ENCODE assay signal across 22 cellular contexts in the genomic region with DNA sequence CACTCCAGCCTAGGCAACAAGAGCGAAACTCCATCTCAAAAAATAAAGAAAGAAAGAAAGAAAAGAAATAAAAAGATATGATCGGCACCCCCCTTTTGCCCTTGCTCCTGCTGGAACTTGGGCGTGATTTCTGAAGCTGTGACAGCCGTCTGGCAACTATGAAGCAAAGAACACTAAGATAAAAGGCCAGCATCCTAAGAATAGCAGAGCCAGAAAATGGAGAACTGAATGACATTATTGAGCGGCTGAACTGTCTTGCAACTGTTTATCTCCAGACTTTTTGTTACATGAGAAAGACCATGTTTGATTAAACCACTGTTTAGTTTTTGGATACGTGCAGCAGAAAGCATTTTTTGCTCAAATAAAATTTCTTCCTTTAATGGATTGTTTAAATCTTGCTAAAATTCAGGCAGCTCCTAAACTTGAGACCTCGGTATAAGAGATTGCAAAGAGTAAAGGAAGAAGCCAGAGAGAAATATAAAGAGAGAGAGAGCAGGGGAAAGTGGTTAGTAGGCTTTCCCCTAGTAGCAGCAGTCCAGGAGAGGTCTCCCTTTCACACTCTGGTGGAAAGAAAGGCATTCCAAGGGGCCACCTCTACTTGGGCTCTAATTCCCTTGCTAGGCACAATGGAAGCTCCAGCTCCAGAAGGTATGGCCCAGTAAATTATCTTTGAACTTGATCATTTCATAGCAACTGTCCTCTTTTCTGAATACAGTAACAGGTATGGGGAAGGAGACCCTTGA. TPM values are rescaled to one million over a fixed set of nuclear protein-coding genes. Genes with fewer than 3 reads are reported as not detected.
DNase-seq lines count a peak whose midpoint lies in the region; ATAC-seq, FAIRE-seq and TF ChIP-seq lines count a peak whose summit lies in the region.
"Had no signal": no experiment of that assay in that cellular context is flagged by ENCODE, and none has a peak within 500 bp of the region (broad histone marks: within the 10 kb centered on the region; RNA-seq: fewer than 3 reads in every experiment).

No MANE protein-coding gene starts in this region.

- no peaks in the 10 kb centered on the region for H3K9me3 Mint-ChIP-seq in CD4-positive, alpha-beta memory T cell
- H3K9me3 Mint-ChIP-seq in stimulated activated naive CD8-positive, alpha-beta T cell treated with anti-CD3 and anti-CD28 coated beads, Interleukin-15, amount 100 ng/mL, for 72 hours = no peaks in the 10 kb centered on the region
- H3K9me3 Mint-ChIP-seq: activated naive CD4-positive, alpha-beta T cell treated with anti-CD3 and anti-CD28 coated beads, Interleukin-2, amount 50 U/mL, for 24 hours; CD8-positive, alpha-beta T cell had no signal

- ATAC-seq in Right ventricle myocardium inferior (peak; percentile 44), upper lobe of right lung (peak; percentile 59)
- ATAC-seq in stimulated activated naive CD8-positive, alpha-beta T cell treated with anti-CD3 and anti-CD28 coated beads, Interleukin-15, amount 100 ng/mL, for 72 hours = no peak
- ATAC-seq: CD8-positive, alpha-beta T cell had no signal

- H3K4me3 Mint-ChIP-seq in CD4-positive, alpha-beta memory T cell = no peak overlapping the region
- H3K4me3 Mint-ChIP-seq in stimulated activated naive CD8-positive, alpha-beta T cell treated with anti-CD3 and anti-CD28 coated beads, Interleukin-15, amount 100 ng/mL, for 72 hours = no peak overlapping the region
- H3K4me3 Mint-ChIP-seq: activated CD4-positive, alpha-beta T cell treated with anti-CD3 and anti-CD28 coated beads for 36 hours; activated naive CD4-positive, alpha-beta T cell treated with anti-CD3 and anti-CD28 coated beads, Interleukin-2, amount 50 U/mL, for 24 hours; CD8-positive, alpha-beta T cell; mesothelial cell of epicardium had no signal

- no peaks in the 10 kb centered on the region for H3K27me3 Mint-ChIP-seq in CD4-positive, alpha-beta memory T cell
- H3K27me3 Mint-ChIP-seq in stimulated activated naive CD8-positive, alpha-beta T cell treated with anti-CD3 and anti-CD28 coated beads, Interleukin-15, amount 100 ng/mL, for 72 hours = peaks cover 24% of the 10 kb centered on the region

- intact Hi-C loops in Right ventricle myocardium inferior (cut with DNase I) (no loop called here), cardiac septum (cut with DNase I) (no loop called here), left ventricle myocardium inferior (cut with micrococcal nuclease) (no loop called here), upper lobe of right lung (cut with DNase I) (no loop called here)
- intact Hi-C loops in CD4-positive, alpha-beta memory T cell (cut with micrococcal nuclease) = no loop called here

- H3K27me3 ChIP-seq in bronchial epithelial cell (ENCODE audit: control insufficient read depth, insufficient read depth, low read length) = no peaks in the 10 kb centered on the region
- no peaks in the 10 kb centered on the region for H3K27me3 ChIP-seq in left ventricle myocardium inferior (ENCODE audit: low read depth)
- H3K27me3 ChIP-seq in upper lobe of right lung = no peaks in the 10 kb centered on the region
- H3K27me3 ChIP-seq in CD4-positive, alpha-beta memory T cell (ENCODE audit: insufficient read depth, low read length) = no peaks in the 10 kb centered on the region
- H3K27me3 ChIP-seq: hepatocyte, neutrophil, stomach had no signal

- CTCF ChIA-PET in CD4-positive, alpha-beta memory T cell (lab: Charles Lee; ENCODE audit: partially characterized antibody) = no interaction called here

- TF ChIP-seq CTCF in bronchial epithelial cell (IDR thresholded peaks at IDR 0.05; ENCODE audit: insufficient read depth, low read length, severe bottlenecking) (peak; percentile 7), left ventricle myocardium inferior (IDR thresholded peaks at IDR 0.05; ENCODE audit: borderline replicate concordance) (no peak), upper lobe of right lung (IDR thresholded peaks at IDR 0.05) (no peak)

- no peak overlapping the region for H3K4me3 ChIP-seq in bronchial epithelial cell (ENCODE audit: low read depth, low read length)
- H3K4me3 ChIP-seq in left ventricle myocardium inferior = no peak overlapping the region
- H3K4me3 ChIP-seq in upper lobe of right lung = no peak overlapping the region
- H3K4me3 ChIP-seq in CD4-positive, alpha-beta memory T cell (ENCODE audit: low read length in 2 of 2) = no peak overlapping the region
- H3K4me3 ChIP-seq: hepatocyte, SK-N-MC, stomach had no signal

- H3K4me1 Mint-ChIP-seq in CD4-positive, alpha-beta memory T cell = peaks cover 0 to 2% (median 0%) of the 10 kb centered on the region in 4 donors
- H3K4me1 Mint-ChIP-seq in stimulated activated naive CD8-positive, alpha-beta T cell treated with anti-CD3 and anti-CD28 coated beads, Interleukin-15, amount 100 ng/mL, for 72 hours = peaks cover 15% of the 10 kb centered on the region

- no peaks in the 10 kb centered on the region for H3K9me3 ChIP-seq in left ventricle myocardium inferior (replicated peaks)
- H3K9me3 ChIP-seq in upper lobe of right lung = no peaks in the 10 kb centered on the region
- no peaks in the 10 kb centered on the region for H3K9me3 ChIP-seq in CD4-positive, alpha-beta memory T cell (ENCODE audit: control insufficient read depth in 1 of 2, low read length in 2 of 2)
- H3K9me3 ChIP-seq: neutrophil, stomach had no signal

- no peaks in the 10 kb centered on the region for H3K36me3 Mint-ChIP-seq in CD4-positive, alpha-beta memory T cell
- H3K36me3 Mint-ChIP-seq: activated naive CD4-positive, alpha-beta T cell treated with anti-CD3 and anti-CD28 coated beads, Interleukin-2, amount 50 U/mL, for 24 hours; CD8-positive, alpha-beta T cell; mesothelial cell of epicardium had no signal

- H3K4me1 ChIP-seq in left ventricle myocardium inferior = peaks cover 5% of the 10 kb centered on the region
- H3K4me1 ChIP-seq in upper lobe of right lung = no peaks in the 10 kb centered on the region
- H3K4me1 ChIP-seq in CD4-positive, alpha-beta memory T cell (ENCODE audit: insufficient read depth, low read length) = no peaks in the 10 kb centered on the region
- H3K4me1 ChIP-seq: stomach had no signal

- POLR2A ChIA-PET in CD4-positive, alpha-beta memory T cell (lab: Charles Lee; ENCODE audit: partially characterized antibody) = no interaction called here

- H3K27ac ChIP-seq in left ventricle myocardium inferior (replicated peaks) (peak overlapping the region; percentile 56), upper lobe of right lung (no peak overlapping the region)
- no peak overlapping the region for H3K27ac ChIP-seq in CD4-positive, alpha-beta memory T cell (ENCODE audit: low read depth, low read length)
- H3K27ac ChIP-seq: hepatocyte, neutrophil, SK-N-MC, stomach had no signal

- no peak overlapping the region for H3K27ac Mint-ChIP-seq in CD4-positive, alpha-beta memory T cell
- H3K27ac Mint-ChIP-seq in stimulated activated naive CD8-positive, alpha-beta T cell treated with anti-CD3 and anti-CD28 coated beads, Interleukin-15, amount 100 ng/mL, for 72 hours = peak overlapping the region in 1 of 2 donors; percentile 76
- H3K27ac Mint-ChIP-seq: activated CD4-positive, alpha-beta T cell treated with anti-CD3 and anti-CD28 coated beads for 36 hours; activated naive CD4-positive, alpha-beta T cell treated with anti-CD3 and anti-CD28 coated beads, Interleukin-2, amount 50 U/mL, for 24 hours; CD8-positive, alpha-beta T cell; mesothelial cell of epicardium had no signal

- no peaks in the 10 kb centered on the region for H3K36me3 ChIP-seq in bronchial epithelial cell (ENCODE audit: control insufficient read depth, insufficient read depth, low read length)
- no peaks in the 10 kb centered on the region for H3K36me3 ChIP-seq in left ventricle myocardium inferior
- no peaks in the 10 kb centered on the region for H3K36me3 ChIP-seq in upper lobe of right lung
- no peaks in the 10 kb centered on the region for H3K36me3 ChIP-seq in CD4-positive, alpha-beta memory T cell (ENCODE audit: insufficient read depth, low read length)
- H3K36me3 ChIP-seq: neutrophil, stomach had no signal

- no peak for FAIRE-seq in bronchial epithelial cell (lab: Jason Lieb, UNC)

- no peak for DNase-seq in Right ventricle myocardium inferior (ENCODE audit: missing footprints)
- DNase-seq in cardiac septum (ENCODE audit: low spot score) = no peak
- no peak for DNase-seq in bronchial epithelial cell (ENCODE audit: low read depth)
- DNase-seq in left ventricle myocardium inferior = no peak
- DNase-seq in upper lobe of right lung = no peak
- DNase-seq in CD4-positive, alpha-beta memory T cell = no peak
- no peak for DNase-seq in stimulated activated naive CD8-positive, alpha-beta T cell treated with anti-CD3 and anti-CD28 coated beads, Interleukin-15, amount 100 ng/mL, for 72 hours
- DNase-seq in UCSD-AML1 (lab: John Stamatoyannopoulos, UW; ENCODE audit: unreplicated experiment) = no peak
- DNase-seq: activated CD4-positive, alpha-beta T cell treated with anti-CD3 and anti-CD28 coated beads for 36 hours; activated CD8-positive, alpha-beta memory T cell treated with anti-CD3 and anti-CD28 coated beads, Interleukin-2, amount 50 U/mL, for 4 hours; CD8-positive, alpha-beta T cell; EL; MM.1S; NCI-H1694 treated with DMSO at 0.1 percent for 48 hours; OCI-M1; stomach; T1000 had no signal

RNA-seq across cellular contexts. Expression of a gene that starts 8.2 kb away (rescaled TPM):
- total RNA-seq in Right ventricle myocardium inferior (45.1 TPM), cardiac septum (33.4 TPM), bronchial epithelial cell (36.3 and 58.4 TPM in 2 replicates), left ventricle myocardium inferior (43.7 TPM), upper lobe of right lung (78.4 TPM)
- 100 to 1,000 TPM; 107 to 108 TPM for total RNA-seq in CD4-positive, alpha-beta memory T cell
- polyA plus RNA-seq in CD4-positive, alpha-beta memory T cell = 10 to 100 TPM in 1 of 2 donors, 1 to 10 TPM in 1; 4.2 to 26.7 TPM

RNA-seq across cellular contexts. Expression of a gene that starts 36.7 kb away (rescaled TPM):
- total RNA-seq in Right ventricle myocardium inferior (21.0 TPM), cardiac septum (22.4 TPM), bronchial epithelial cell (9.0 and 16.1 TPM in 2 replicates), left ventricle myocardium inferior (17.8 TPM), upper lobe of right lung (32.0 TPM)
- total RNA-seq in CD4-positive, alpha-beta memory T cell = 10 to 100 TPM; 53.2 to 58.4 TPM
- 1 to 10 TPM; 5.9 to 8.2 TPM for polyA plus RNA-seq in CD4-positive, alpha-beta memory T cell
